Comparison of ENCODE assay signal across 8 cellular contexts in genomic region chr7:32728412-32729334, GRCh38.
DNase-seq lines count a peak whose midpoint lies in the region; ATAC-seq and TF ChIP-seq lines count a peak whose summit lies in the region.
"Not testable (repeated sequence)": the region's sequence is repeated elsewhere in the genome, so short reads cannot be mapped to it uniquely, and the experiment has no call there.

No MANE protein-coding gene starts in this region.

- not testable (repeated sequence) for H3K4me1 ChIP-seq in ACC112 (ENCODE audit: control insufficient read depth, insufficient read depth, low read length, unreplicated experiment)

- H3K27me3 ChIP-seq in ACC112 (ENCODE audit: insufficient read depth, low read length); WERI-Rb-1 (ENCODE audit: insufficient read depth, low read depth, severe bottlenecking): not testable (repeated sequence)

- peak overlapping the region; percentile 68 for H2AFZ ChIP-seq in ACC112 (ENCODE audit: low read length, unreplicated experiment)

- H3K79me2 ChIP-seq in ACC112 (ENCODE audit: control insufficient read depth, insufficient read depth, low read length, unreplicated experiment), result not testable (repeated sequence)

- H3K27ac ChIP-seq in ACC112 (ENCODE audit: low read depth, low read length), result peak overlapping the region; percentile 32; the same call in 1 of the 2 replicates
- peak overlapping the region; percentile 87 for H3K27ac ChIP-seq in WERI-Rb-1

- H3K4me3 ChIP-seq in ACC112 (ENCODE audit: low read depth, low read length) (peak overlapping the region; percentile 85), WERI-Rb-1 (ENCODE audit: low read depth, low read length) (peak overlapping the region; percentile 62), cardiac fibroblast (replicated peaks in 1 of 2; ENCODE audit: low read depth in 2 of 2, low read length in 2 of 2) (peak overlapping the region; percentile 57 to 76), skeletal muscle cell (ENCODE audit: low read depth, low read length) (peak overlapping the region; percentile 58)

- TF ChIP-seq CTCF in WERI-Rb-1 (IDR thresholded peaks at IDR 0.05; ENCODE audit: low read depth, low read length); cardiac fibroblast (IDR thresholded peaks at IDR 0.05; ENCODE audit: low read depth, low read length): not testable (repeated sequence)

- H3K36me3 ChIP-seq in ACC112 (ENCODE audit: insufficient read depth, low read length); WERI-Rb-1: not testable (repeated sequence)

- DNase-seq in NCI-H2196 (lab: John Stamatoyannopoulos, UW; ENCODE audit: unreplicated experiment) (peak; percentile 59), WERI-Rb-1 (peak; percentile 74), cardiac fibroblast (ENCODE audit: low read depth in 2 of 2) (peak; percentile 63 to 64), iPS-NIHi11 (ENCODE audit: low spot score) (peak; percentile 66)
- not testable (repeated sequence) for DNase-seq in skeletal muscle cell (ENCODE audit: low read depth)

- not testable (repeated sequence) for H3K9me3 ChIP-seq in WERI-Rb-1 (ENCODE audit: severe bottlenecking)

- peak; percentile 47 for ATAC-seq in GM18870 (IDR thresholded peaks at IDR 0.05; ENCODE audit: unreplicated experiment)
- peak; percentile 74 for ATAC-seq in HG03095 (IDR thresholded peaks at IDR 0.05; ENCODE audit: unreplicated experiment)
